25 cellular contexts compared by ENCODE assay signal in the genomic region with DNA sequence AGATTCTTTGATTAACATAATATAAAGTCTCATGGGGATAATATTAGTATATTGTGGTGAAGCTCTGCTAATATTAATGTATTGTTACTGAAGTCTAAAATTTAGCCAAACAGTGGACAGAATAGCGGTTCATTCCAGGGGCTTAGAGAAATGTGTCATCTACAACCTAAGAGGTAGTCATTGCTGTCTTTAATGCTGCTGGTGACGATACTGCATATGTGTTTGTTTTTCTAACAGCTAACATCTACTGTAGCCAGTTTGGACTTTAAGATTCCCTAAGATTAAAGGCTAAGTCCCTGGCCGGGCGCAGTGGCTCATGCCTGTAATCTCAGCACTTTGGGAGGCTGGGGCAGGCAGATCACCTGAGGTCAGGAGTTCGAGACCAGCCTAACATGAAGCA.
A peak's percentile ranks its signal among the peaks of the same experiment; 100 is the strongest.
DNase-seq lines count a peak whose midpoint lies in the region; ATAC-seq and TF ChIP-seq lines count a peak whose summit lies in the region.
"Had no signal": no experiment of that assay in that cellular context is flagged by ENCODE, and none has a peak within 500 bp of the region (broad histone marks: within the 10 kb centered on the region; RNA-seq: fewer than 3 reads in every experiment).

No MANE protein-coding gene starts in this region.

- no peak overlapping the region for H3K9ac ChIP-seq in Karpas-422 (ENCODE audit: low read length)

- H3K9me3 Mint-ChIP-seq in CD4-positive, alpha-beta memory T cell, result no peaks in the 10 kb centered on the region
- H3K9me3 Mint-ChIP-seq in effector memory CD8-positive, alpha-beta T cell, result no peaks in the 10 kb centered on the region
- no peaks in the 10 kb centered on the region for H3K9me3 Mint-ChIP-seq in natural killer cell
- no peaks in the 10 kb centered on the region for H3K9me3 Mint-ChIP-seq in MCF 10A (ENCODE audit: unreplicated experiment)
- H3K9me3 Mint-ChIP-seq: CD14-positive monocyte had no signal

- H3K4me1 ChIP-seq in CD4-positive, alpha-beta memory T cell (ENCODE audit: insufficient read depth, low read length), result peaks cover 27% of the 10 kb centered on the region
- H3K4me1 ChIP-seq in Karpas-422 (ENCODE audit: low read length), result peaks cover 36% of the 10 kb centered on the region
- H3K4me1 ChIP-seq: Caco-2 had no signal

- H3K27ac Mint-ChIP-seq in CD4-positive, alpha-beta memory T cell, result peak overlapping the region in 4 of 7 donors; percentile 29 to 82 (median 48)
- H3K27ac Mint-ChIP-seq in effector memory CD8-positive, alpha-beta T cell, result peak overlapping the region; percentile 80 to 81
- H3K27ac Mint-ChIP-seq in natural killer cell (peak overlapping the region; percentile 93 to 97), MCF 10A (ENCODE audit: low read depth, unreplicated experiment) (no peak overlapping the region)
- H3K27ac Mint-ChIP-seq: B cell had no signal

- no peaks in the 10 kb centered on the region for H3K9me3 ChIP-seq in CD4-positive, alpha-beta memory T cell (ENCODE audit: control insufficient read depth in 1 of 2, low read length in 2 of 2)
- H3K9me3 ChIP-seq in Karpas-422 (ENCODE audit: low read length), result no peaks in the 10 kb centered on the region
- H3K9me3 ChIP-seq: Caco-2 had no signal

- peak overlapping the region in 1 of 8 donors; percentile 60 for H3K4me3 Mint-ChIP-seq in CD4-positive, alpha-beta memory T cell
- H3K4me3 Mint-ChIP-seq in effector memory CD8-positive, alpha-beta T cell, result peak overlapping the region in 1 of 2 donors; percentile 68
- H3K4me3 Mint-ChIP-seq in natural killer cell (peak overlapping the region; percentile 85), MCF 10A (ENCODE audit: unreplicated experiment) (no peak overlapping the region)
- H3K4me3 Mint-ChIP-seq: B cell had no signal

- DNase-seq in CD4-positive, alpha-beta memory T cell, result no peak
- no peak for DNase-seq in Karpas-422
- no peak for DNase-seq in effector memory CD8-positive, alpha-beta T cell
- no peak for DNase-seq in natural killer cell
- DNase-seq in sciatic nerve (ENCODE audit: low spot score), result no peak
- DNase-seq in activated CD8-positive, alpha-beta memory T cell treated with anti-CD3 and anti-CD28 coated beads, Interleukin-2, amount 50 U/mL, for 4 hours, result no peak
- DNase-seq in MCF 10A (ENCODE audit: unreplicated experiment), result no peak
- DNase-seq: Caco-2; DMS 273 treated with DMSO at 0.1 percent for 48 hours; DMS79 treated with DMSO at 0.1 percent for 48 hours; GOT3; NCI-H1105; NCI-H146; NCI-H2029; NCI-H2227 treated with DMSO at 0.1 percent for 48 hours; NCI-H510A; NK-92 treated with Interleukin-12 subunit alpha and Interleukin-12 subunit beta, amount 100 ng/mL, for 24 hours; SIG-M5 had no signal

- no peaks in the 10 kb centered on the region for H3K9me2 ChIP-seq in Karpas-422 (replicated peaks; ENCODE audit: insufficient read depth, low read length)

- H3K27me3 Mint-ChIP-seq in CD4-positive, alpha-beta memory T cell, result no peaks in the 10 kb centered on the region
- H3K27me3 Mint-ChIP-seq in effector memory CD8-positive, alpha-beta T cell, result no peaks in the 10 kb centered on the region
- H3K27me3 Mint-ChIP-seq in natural killer cell (ENCODE audit: low read depth in 2 of 2), result no peaks in the 10 kb centered on the region
- no peaks in the 10 kb centered on the region for H3K27me3 Mint-ChIP-seq in MCF 10A (ENCODE audit: insufficient read depth, unreplicated experiment)
- H3K27me3 Mint-ChIP-seq: B cell had no signal

- TF ChIP-seq CTCF in natural killer cell (IDR thresholded peaks at IDR 0.05), result no peak
- TF ChIP-seq CTCF in MCF 10A (IDR thresholded peaks at IDR 0.05; ENCODE audit: unreplicated experiment), result no peak

- intact Hi-C loops in CD4-positive, alpha-beta memory T cell (cut with micrococcal nuclease), result no loop called here
- intact Hi-C loops in natural killer cell (cut with micrococcal nuclease) (loop anchor here (2.0 kb wide), 1 partner anchor 31 kb away; no protein-coding TSS in a partner anchor), sciatic nerve (cut with DNase I) (no loop called here), MCF 10A (cut with micrococcal nuclease) (no loop called here)

- no peak overlapping the region for H2AFZ ChIP-seq in Karpas-422 (ENCODE audit: low read length)

- H3K27me3 ChIP-seq in CD4-positive, alpha-beta memory T cell (ENCODE audit: insufficient read depth, low read length), result no peaks in the 10 kb centered on the region
- no peaks in the 10 kb centered on the region for H3K27me3 ChIP-seq in Karpas-422 (ENCODE audit: low read length)

- H3K36me3 ChIP-seq in CD4-positive, alpha-beta memory T cell (ENCODE audit: insufficient read depth, low read length), result no peaks in the 10 kb centered on the region
- 0 out of 2 replicates have a peak, but pooled peaks cover 3% of the 10 kb centered on the region for H3K36me3 ChIP-seq in Karpas-422 (ENCODE audit: insufficient read depth, low read length)

- H3K36me3 Mint-ChIP-seq in CD4-positive, alpha-beta memory T cell, result peaks cover 18 to 20% of the 10 kb centered on the region in 2 donors
- peaks cover 16% of the 10 kb centered on the region for H3K36me3 Mint-ChIP-seq in effector memory CD8-positive, alpha-beta T cell (ENCODE audit: insufficient read depth)
- no peaks in the 10 kb centered on the region for H3K36me3 Mint-ChIP-seq in natural killer cell
- H3K36me3 Mint-ChIP-seq in MCF 10A (ENCODE audit: insufficient read depth, unreplicated experiment), result peaks cover 12% of the 10 kb centered on the region

- ATAC-seq in effector memory CD8-positive, alpha-beta T cell (replicated peaks), result no peak
- ATAC-seq in natural killer cell (peak in 1 of 3 donors; percentile 25), sciatic nerve (no peak)
- ATAC-seq: GM12878, HCT116, K562, Panc1, SK-N-SH treated with all-trans-retinoic acid at 6 μM for 48 hours had no signal

- no peak overlapping the region for H3K4me2 ChIP-seq in Karpas-422 (ENCODE audit: low read depth, low read length, poor library complexity, severe bottlenecking)

- no peak overlapping the region for H3K4me3 ChIP-seq in CD4-positive, alpha-beta memory T cell (ENCODE audit: low read length in 2 of 2)
- H3K4me3 ChIP-seq in Karpas-422 (ENCODE audit: low read length), result no peak overlapping the region
- H3K4me3 ChIP-seq: GM12878, K562 had no signal

- H3K79me2 ChIP-seq in Karpas-422 (ENCODE audit: low read length), result peaks cover 32% of the 10 kb centered on the region

- no peaks in the 10 kb centered on the region for H4K20me1 ChIP-seq in Karpas-422 (ENCODE audit: insufficient read depth, low read depth, low read length)

- CTCF ChIA-PET in CD4-positive, alpha-beta memory T cell (lab: Charles Lee; ENCODE audit: partially characterized antibody), result interaction anchor here (1.1 to 1.2 kb wide), 3 partner anchors 10 to 589 kb away, joined by 3 read pairs; no protein-coding TSS in a partner anchor
- CTCF ChIA-PET in MCF 10A (lab: Yijun Ruan, JAX), result interaction anchor here (1.4 to 1.6 kb wide), 2 partner anchors 9 to 24 kb away, joined by 3 read pairs; no protein-coding TSS in a partner anchor

- peaks cover 29 to 55% (median 42%) of the 10 kb centered on the region in 4 donors for H3K4me1 Mint-ChIP-seq in CD4-positive, alpha-beta memory T cell
- peaks cover 27 to 36% of the 10 kb centered on the region in 2 donors for H3K4me1 Mint-ChIP-seq in effector memory CD8-positive, alpha-beta T cell (ENCODE audit: low read depth in 2 of 2)
- H3K4me1 Mint-ChIP-seq in natural killer cell (peaks cover 49 to 53% of the 10 kb centered on the region in 2 donors), MCF 10A (ENCODE audit: insufficient read depth, unreplicated experiment) (no peaks in the 10 kb centered on the region)

- no peak overlapping the region for H3K27ac ChIP-seq in CD4-positive, alpha-beta memory T cell (ENCODE audit: low read depth, low read length)
- H3K27ac ChIP-seq in Karpas-422 (ENCODE audit: low read length), result 0 out of 2 replicates have a peak overlapping the region, but pooled peaks have one; percentile 9

- POLR2A ChIA-PET in CD4-positive, alpha-beta memory T cell (lab: Charles Lee; ENCODE audit: partially characterized antibody), result no interaction called here
- POLR2A ChIA-PET in MCF 10A (lab: Yijun Ruan, JAX), result no interaction called here

- BruUV-seq in MCF 10A (replicated peaks; lab: Mats Ljungman, UMichigan), result no TSS peak
